Comparison of ENCODE assay signal across 8 cellular contexts in the genomic region with DNA sequence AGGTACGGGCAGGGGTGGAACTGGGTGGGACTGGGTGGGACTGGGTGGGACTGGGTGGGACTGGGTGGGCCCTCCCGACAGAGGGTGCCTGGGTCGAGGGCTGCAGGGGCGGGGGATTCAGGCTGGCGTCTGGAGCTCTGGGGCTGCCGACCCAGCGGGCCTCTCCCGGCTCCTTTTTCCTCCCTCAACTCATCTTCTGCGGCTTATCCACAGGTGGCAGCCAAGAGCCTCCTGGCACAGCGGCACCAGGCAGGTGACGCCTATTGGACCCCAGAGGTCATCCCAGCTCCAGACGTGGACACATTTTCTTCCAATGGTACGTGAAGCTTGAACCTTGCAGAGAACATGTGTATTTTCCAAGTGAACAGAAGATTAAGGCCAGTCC. TPM values are rescaled to one million over a fixed set of nuclear protein-coding genes. Genes with fewer than 3 reads are reported as not detected.
DNase-seq lines count a peak whose midpoint lies in the region; ATAC-seq and TF ChIP-seq lines count a peak whose summit lies in the region.

No MANE protein-coding gene starts in this region.

- ATAC-seq in GM18858 (IDR thresholded peaks at IDR 0.05; ENCODE audit: unreplicated experiment) (no peak), GM21423 (IDR thresholded peaks at IDR 0.05; ENCODE audit: unreplicated experiment) (no peak), GM21526 (IDR thresholded peaks at IDR 0.05; ENCODE audit: low FRiP score, unreplicated experiment) (no peak)

- H3K4me2 ChIP-seq in fibroblast of lung (ENCODE audit: extremely low read depth, insufficient read depth, low read length): peak overlapping the region; percentile 98

- H3K9ac ChIP-seq in fibroblast of lung (ENCODE audit: insufficient read depth, low read length): no peak overlapping the region

- H3K36me3 ChIP-seq in BJ (ENCODE audit: control insufficient read depth, insufficient read depth, low read length): peaks cover 17% of the 10 kb centered on the region
- peaks cover 13% of the 10 kb centered on the region for H3K36me3 ChIP-seq in fibroblast of lung (ENCODE audit: control insufficient read depth, insufficient read depth, low read length)

- peaks cover 56% of the 10 kb centered on the region for H3K36me3 Mint-ChIP-seq in HFFc6 (ENCODE audit: low read depth)
- peaks cover 52% of the 10 kb centered on the region for H3K36me3 Mint-ChIP-seq in activated CD4-positive, alpha-beta memory T cell treated with anti-CD3 and anti-CD28 coated beads for 36 hours
- peaks cover 89% of the 10 kb centered on the region for H3K36me3 Mint-ChIP-seq in nephron progenitor cell (ENCODE audit: low read depth)

- H3K9me3 Mint-ChIP-seq in HFFc6 (peaks cover 66% of the 10 kb centered on the region), nephron progenitor cell (peaks cover 100% of the 10 kb centered on the region)
- H3K9me3 Mint-ChIP-seq in activated CD4-positive, alpha-beta memory T cell treated with anti-CD3 and anti-CD28 coated beads for 36 hours: peaks cover 41% of the 10 kb centered on the region

- POLR2A ChIA-PET in BJ (lab: Charles Lee): no interaction called here
- POLR2A ChIA-PET in activated CD4-positive, alpha-beta memory T cell treated with anti-CD3 and anti-CD28 coated beads for 36 hours (lab: Charles Lee): interaction anchor here (1.0 kb wide), 1 partner anchor 118 kb away, joined by 4 read pairs; no protein-coding TSS in a partner anchor

- H2AFZ ChIP-seq in fibroblast of lung (ENCODE audit: low read length): peak overlapping the region; percentile 88

- peak; percentile 39; the same call in 1 of the 2 replicates for TF ChIP-seq CTCF in BJ (IDR thresholded peaks at IDR 0.05; ENCODE audit: insufficient read depth, low read depth, low read length)
- peak; percentile 54; the same call in 1 of the 2 replicates for TF ChIP-seq CTCF in HFFc6 (IDR thresholded peaks at IDR 0.05)
- TF ChIP-seq CTCF in fibroblast of lung (conservative IDR thresholded peaks at IDR 0.05 in 1 of 2, IDR thresholded peaks at IDR 0.05 in 1 of 2; ENCODE audit: low read depth in 1 of 2, low read length in 2 of 2): peak in 1 of 2 donors; percentile 39
- no peak for TF ChIP-seq CTCF in nephron progenitor cell (IDR thresholded peaks at IDR 0.05)

- H3K4me3 ChIP-seq in BJ (ENCODE audit: low read depth, low read length) (peak overlapping the region; percentile 70), fibroblast of lung (replicated peaks in 1 of 4; ENCODE audit: control extremely low read depth in 1 of 4, insufficient read depth in 1 of 4, low read depth in 3 of 4, low read length in 4 of 4) (peak overlapping the region; percentile 72 to 84 (median 76))

- peak overlapping the region; percentile 96 for H3K4me3 Mint-ChIP-seq in HFFc6
- H3K4me3 Mint-ChIP-seq in activated CD4-positive, alpha-beta memory T cell treated with anti-CD3 and anti-CD28 coated beads for 36 hours: peak overlapping the region; percentile 95
- peak overlapping the region; percentile 93 for H3K4me3 Mint-ChIP-seq in nephron progenitor cell

- H3K27ac Mint-ChIP-seq in HFFc6 (peak overlapping the region; percentile 39), nephron progenitor cell (no peak overlapping the region)
- H3K27ac Mint-ChIP-seq in activated CD4-positive, alpha-beta memory T cell treated with anti-CD3 and anti-CD28 coated beads for 36 hours: peak overlapping the region; percentile 92

- no peaks in the 10 kb centered on the region for H4K20me1 ChIP-seq in fibroblast of lung (ENCODE audit: control insufficient read depth, extremely low read depth, insufficient read depth, low read length)

- peak overlapping the region; percentile 70 for H3K27ac ChIP-seq in fibroblast of lung (ENCODE audit: insufficient read depth, low read length)

- intact Hi-C loops in activated CD4-positive, alpha-beta memory T cell treated with anti-CD3 and anti-CD28 coated beads for 36 hours (cut with micrococcal nuclease): loop anchor here (2.0 to 10.0 kb wide), 3 partner anchors 46 to 76 kb away; a partner anchor contains a TSS

- no peaks in the 10 kb centered on the region for H3K9me3 ChIP-seq in fibroblast of lung (ENCODE audit: control insufficient read depth, insufficient read depth, low read depth, low read length)

- H3K27me3 Mint-ChIP-seq in HFFc6 (ENCODE audit: insufficient read depth) (peaks cover 7% of the 10 kb centered on the region), nephron progenitor cell (ENCODE audit: low read depth, poor library complexity) (peaks cover 7% of the 10 kb centered on the region)
- H3K27me3 Mint-ChIP-seq in activated CD4-positive, alpha-beta memory T cell treated with anti-CD3 and anti-CD28 coated beads for 36 hours: no peaks in the 10 kb centered on the region

- no peak for DNase-seq in BJ (ENCODE audit: low read depth)
- peak; percentile 16 for DNase-seq in HFFc6
- peak; percentile 57 for DNase-seq in activated CD4-positive, alpha-beta memory T cell treated with anti-CD3 and anti-CD28 coated beads for 36 hours
- peak; percentile 25 to 34 for DNase-seq in fibroblast of lung (ENCODE audit: low read depth in 2 of 2)
- peak; percentile 5 for DNase-seq in nephron progenitor cell

- peaks cover 3% of the 10 kb centered on the region for H3K4me1 ChIP-seq in fibroblast of lung (ENCODE audit: control insufficient read depth, extremely low read depth, insufficient read depth, low read length)

- H3K4me1 Mint-ChIP-seq in HFFc6 (ENCODE audit: low read depth) (peaks cover 18% of the 10 kb centered on the region), nephron progenitor cell (peaks cover 27% of the 10 kb centered on the region)
- H3K4me1 Mint-ChIP-seq in activated CD4-positive, alpha-beta memory T cell treated with anti-CD3 and anti-CD28 coated beads for 36 hours (ENCODE audit: low read depth): peaks cover 32% of the 10 kb centered on the region

- CTCF ChIA-PET in BJ (lab: Yijun Ruan, JAX): interaction anchor here (0.7 to 1.2 kb wide), 3 partner anchors 19 to 173 kb away, joined by 3 read pairs; no protein-coding TSS in a partner anchor
- CTCF ChIA-PET in activated CD4-positive, alpha-beta memory T cell treated with anti-CD3 and anti-CD28 coated beads for 36 hours (lab: Charles Lee): interaction anchor here (0.5 to 2.2 kb wide), 9 partner anchors 11 to 291 kb away, joined by 3 to 7 read pairs (median 4); a partner anchor contains a TSS

- H3K79me2 ChIP-seq in fibroblast of lung (ENCODE audit: control insufficient read depth, insufficient read depth, low read length): no peaks in the 10 kb centered on the region

- H3K27me3 ChIP-seq in BJ (ENCODE audit: control insufficient read depth, insufficient read depth, low read length) (no peaks in the 10 kb centered on the region), fibroblast of lung (ENCODE audit: control insufficient read depth, insufficient read depth, low read length) (no peaks in the 10 kb centered on the region)

RNA-seq across cellular contexts. Expression of a gene that starts 0.5 kb away (rescaled TPM):
- polyA plus RNA-seq in BJ (2011; rRNA removed) (28.6 and 33.4 TPM in 2 replicates), fibroblast of lung (17.6 and 22.0 TPM in 2 replicates)
- polyA minus RNA-seq in BJ (2011; rRNA and poly(A)+ RNA removed): 29.0 and 30.6 TPM in 2 replicates
- total RNA-seq in HFFc6 (2021; fragmentation: NEBNext Ultra II Directional; extraction: Animal tissue kit (Norgen Biotek cat#: 25700)): 10 to 100 TPM; 26.5 to 32.5 (median 29.9) TPM
- total RNA-seq in activated CD4-positive, alpha-beta memory T cell treated with anti-CD3 and anti-CD28 coated beads for 36 hours: 10 to 100 TPM; 39.6 to 45.4 TPM
- total RNA-seq in fibroblast of lung: 34.4 and 40.8 TPM in 2 replicates
- polyA plus RNA-seq in fibroblast of lung (2012): 17.7 and 20.2 TPM in 2 replicates
- polyA minus RNA-seq in fibroblast of lung (ENCODE audit: low replicate concordance): 6.4 and 37.9 TPM in 2 replicates

RNA-seq across cellular contexts. Expression of a gene that starts 46.4 kb away (rescaled TPM):
- polyA plus RNA-seq in BJ (2011; rRNA removed): 13.0 and 15.2 TPM in 2 replicates
- 11.4 and 16.3 TPM in 2 replicates for polyA minus RNA-seq in BJ (2011; rRNA and poly(A)+ RNA removed)
- total RNA-seq in HFFc6 (2021; fragmentation: NEBNext Ultra II Directional; extraction: Animal tissue kit (Norgen Biotek cat#: 25700)): 10 to 100 TPM; 15.6 to 18.4 (median 17.6) TPM
- total RNA-seq in activated CD4-positive, alpha-beta memory T cell treated with anti-CD3 and anti-CD28 coated beads for 36 hours: 10 to 100 TPM; 19.1 to 19.6 TPM
- 25.4 and 37.5 TPM in 2 replicates for total RNA-seq in fibroblast of lung
- polyA plus RNA-seq in fibroblast of lung: 12.8 and 13.9 TPM in 2 replicates
- 10.8 and 12.9 TPM in 2 replicates for polyA plus RNA-seq in fibroblast of lung (2012)
- polyA minus RNA-seq in fibroblast of lung (ENCODE audit: low replicate concordance): 16.0 and 31.7 TPM in 2 replicates

RNA-seq across cellular contexts. Expression of a gene that starts 49.5 kb away (rescaled TPM):
- polyA plus RNA-seq in BJ (2011; rRNA removed) (2.1 and 2.5 TPM in 2 replicates), fibroblast of lung (2.3 and 2.6 TPM in 2 replicates)
- polyA minus RNA-seq in BJ (2011; rRNA and poly(A)+ RNA removed): 7.6 and 7.7 TPM in 2 replicates
- total RNA-seq in HFFc6 (2021; fragmentation: NEBNext Ultra II Directional; extraction: Animal tissue kit (Norgen Biotek cat#: 25700)): 1 to 10 TPM; 3.4 to 4.5 (median 4.1) TPM
- total RNA-seq in activated CD4-positive, alpha-beta memory T cell treated with anti-CD3 and anti-CD28 coated beads for 36 hours: 1 to 10 TPM; 3.7 to 3.9 TPM
- 4.9 and 5.6 TPM in 2 replicates for total RNA-seq in fibroblast of lung
- polyA plus RNA-seq in fibroblast of lung (2012): 0.91 and 1.6 TPM in 2 replicates
- 15.6 and 16.6 TPM in 2 replicates for polyA minus RNA-seq in fibroblast of lung (ENCODE audit: low replicate concordance)
